18 cellular contexts compared by ENCODE assay signal in genomic region chr3:69691860-69692259, GRCh38. TPM values are rescaled to one million over a fixed set of nuclear protein-coding genes. Genes with fewer than 3 reads are reported as not detected.
DNase-seq lines count a peak whose midpoint lies in the region; ATAC-seq and TF ChIP-seq lines count a peak whose summit lies in the region.
"Had no signal": no experiment of that assay in that cellular context is flagged by ENCODE, and none has a peak within 500 bp of the region (broad histone marks: within the 10 kb centered on the region; RNA-seq: fewer than 3 reads in every experiment).

No MANE protein-coding gene starts in this region.

- H3K27me3 ChIP-seq in A673 (replicated peaks; ENCODE audit: insufficient read depth, low read depth, low read length, poor library complexity) (no peaks in the 10 kb centered on the region), gastrocnemius medialis (no peaks in the 10 kb centered on the region)
- H3K27me3 ChIP-seq: SJSA1 had no signal

- H3K27ac ChIP-seq in A673 (ENCODE audit: low read depth, low read length, poor library complexity, severe bottlenecking) = no peak overlapping the region
- H3K27ac ChIP-seq in gastrocnemius medialis = peak overlapping the region; percentile 23 to 56 (median 40)
- H3K27ac ChIP-seq: C4-2B, KMS-11, RWPE1, SJSA1 had no signal

- H3K4me3 ChIP-seq in A673 (ENCODE audit: low read depth, low read length, poor library complexity, severe bottlenecking) (no peak overlapping the region), gastrocnemius medialis (no peak overlapping the region)
- H3K4me3 ChIP-seq: GM12878, HAP-1 had no signal

- H3K36me3 ChIP-seq in A673 (ENCODE audit: insufficient read depth, low read length, poor library complexity, severe bottlenecking) (no peaks in the 10 kb centered on the region), gastrocnemius medialis (no peaks in the 10 kb centered on the region)
- H3K36me3 ChIP-seq: HAP-1, SJSA1 had no signal

- no peak for TF ChIP-seq POLR2A in gastrocnemius medialis (IDR thresholded peaks at IDR 0.05)

- intact Hi-C loops in A673 (cut with micrococcal nuclease; ENCODE audit: unreplicated experiment) (loop anchor here (2.0 to 5.0 kb wide), 3 partner anchors 101 to 255 kb away; no protein-coding TSS in a partner anchor), gastrocnemius medialis (cut with DNase I; ENCODE audit: low total_unique reads) (loop anchor here (1.0 to 5.0 kb wide), 5 partner anchors 45 to 257 kb away; partner anchors contain the start of gene MITF)

- POLR2A ChIA-PET in A673 (lab: Charles Lee; ENCODE audit: low non-redundant PET) = no interaction called here

- in situ Hi-C loops in gastrocnemius medialis (cut with MboI; ENCODE audit: low sequenced_read_pairs in 4 of 4) = loop anchor here (5.0 to 25.0 kb wide), 5 partner anchors 100 to 263 kb away; no protein-coding TSS in a partner anchor

- CTCF ChIA-PET in A673 (lab: Charles Lee) = interaction anchor here (0.6 kb wide), 1 partner anchor 264 kb away, joined by 3 read pairs; no protein-coding TSS in a partner anchor

- H3K9me3 ChIP-seq in A673 (ENCODE audit: low read depth, low read length, poor library complexity, severe bottlenecking) = no peaks in the 10 kb centered on the region
- H3K9me3 ChIP-seq in gastrocnemius medialis = no peaks in the 10 kb centered on the region
- H3K9me3 ChIP-seq: HAP-1, SJSA1 had no signal

- no TSS peak for BruUV-seq in A673 (replicated peaks; lab: Mats Ljungman, UMichigan)

- no peaks in the 10 kb centered on the region for H3K4me1 ChIP-seq in A673 (ENCODE audit: insufficient read depth, low read length, poor library complexity, severe bottlenecking)
- peaks cover 5 to 19% of the 10 kb centered on the region in 2 donors for H3K4me1 ChIP-seq in gastrocnemius medialis

- DNase-seq in A673 (ENCODE audit: low spot score) = peak; percentile 16
- peak; percentile 17 for DNase-seq in RPMI7951 (ENCODE audit: low read depth)
- peak; percentile 24 for DNase-seq in fibroblast of gingiva (ENCODE audit: low read depth)
- DNase-seq in gastrocnemius medialis = no peak
- DNase-seq in omental fat pad (ENCODE audit: low spot score) = no peak
- no peak for DNase-seq in stimulated activated CD4-positive, alpha-beta T cell treated with anti-CD3 and anti-CD28 coated beads, Interleukin-2, amount 100 ng/mL, for 48 hours
- DNase-seq: DMS 273 treated with DMSO at 0.1 percent for 48 hours, GDM1, NCI-H1092, NCI-H2081 treated with DMSO at 0.1 percent for 48 hours had no signal

- ATAC-seq in gastrocnemius medialis (peak; percentile 89 to 90), omental fat pad (ENCODE audit: low FRiP score) (no peak), HG02610 (IDR thresholded peaks at IDR 0.05; ENCODE audit: unreplicated experiment) (no peak)

- TF ChIP-seq CTCF in A673 (conservative IDR thresholded peaks at IDR 0.05; ENCODE audit: low read depth, low read length) (no peak), gastrocnemius medialis (IDR thresholded peaks at IDR 0.05 in 4 of 5, conservative IDR thresholded peaks at IDR 0.05 in 1 of 5) (no peak), omental fat pad (IDR thresholded peaks at IDR 0.05) (no peak)

RNA-seq across cellular contexts. Expression of gene MITF, which starts 47.4 kb away (rescaled TPM):
- total RNA-seq in A673 (2021) (0.44 and 0.52 TPM in 2 replicates), gastrocnemius medialis (100 to 1,000 TPM in 3 of 4 donors, 10 to 100 TPM in 1; 71.1 to 139 (median 109) TPM), omental fat pad (10 to 100 TPM; 13.7 to 39.0 (median 27.4) TPM)
- 4.0 and 4.3 TPM in 2 replicates for total RNA-seq in RPMI7951 (2014; rRNA removed; shearing (Covaris generic))
- total RNA-seq: OCI-LY7 had no signal

Comparison
In these comparisons a context has a peak if more than half of its experiments do, and no peak if none do; other contexts are left out.
1. DNase-seq: peak in A673 (single experiment), RPMI7951 (single experiment) and fibroblast of gingiva (single experiment); none in gastrocnemius medialis (0 of 2), omental fat pad (single experiment) and stimulated activated CD4-positive, alpha-beta T cell treated with anti-CD3 and anti-CD28 coated beads, Interleukin-2, amount 100 ng/mL, for 48 hours (0 of 2).
2. ATAC-seq: peak in gastrocnemius medialis (2 of 2); none in omental fat pad (single experiment) and HG02610 (single experiment).